17 cellular contexts compared by ENCODE assay signal in genomic region chr10:69403519-69403918, GRCh38. TPM values are rescaled to one million over a fixed set of nuclear protein-coding genes. Genes with fewer than 3 reads are reported as not detected.
A peak's percentile ranks its signal among the peaks of the same experiment; 100 is the strongest.
DNase-seq lines count a peak whose midpoint lies in the region; ATAC-seq and TF ChIP-seq lines count a peak whose summit lies in the region.
"Had no signal": no experiment of that assay in that cellular context is flagged by ENCODE, and none has a peak within 500 bp of the region (broad histone marks: within the 10 kb centered on the region; RNA-seq: fewer than 3 reads in every experiment).

No MANE protein-coding gene starts in this region.

- no peaks in the 10 kb centered on the region for H3K36me3 ChIP-seq in mucosa of descending colon (ENCODE audit: low read depth)
- H3K36me3 ChIP-seq: colonic mucosa, neural progenitor cell had no signal

- H3K27ac Mint-ChIP-seq in endothelial cell (ENCODE audit: unreplicated experiment): no peak overlapping the region
- H3K27ac Mint-ChIP-seq: neural progenitor cell had no signal

- ATAC-seq in mucosa of descending colon: no peak
- ATAC-seq: stimulated activated naive CD8-positive, alpha-beta T cell treated with anti-CD3 and anti-CD28 coated beads, Interleukin-15, Interleukin-2, amounts not matched to agents 100 U/mL and 50 U/mL, for 24 hours had no signal

- no peak for TF ChIP-seq CTCF in endothelial cell (IDR thresholded peaks at IDR 0.05; ENCODE audit: unreplicated experiment)
- TF ChIP-seq CTCF in mucosa of descending colon (IDR thresholded peaks at IDR 0.05): no peak

- peaks cover 13% of the 10 kb centered on the region for H3K27me3 Mint-ChIP-seq in endothelial cell (ENCODE audit: unreplicated experiment)

- peak overlapping the region; percentile 32 for H3K4me3 Mint-ChIP-seq in endothelial cell (ENCODE audit: unreplicated experiment)
- H3K4me3 Mint-ChIP-seq: neural progenitor cell had no signal

- intact Hi-C loops in mucosa of descending colon (cut with DNase I, micrococcal nuclease): no loop called here

- no peaks in the 10 kb centered on the region for H3K9me3 Mint-ChIP-seq in endothelial cell (ENCODE audit: unreplicated experiment)
- H3K9me3 Mint-ChIP-seq: neural progenitor cell had no signal

- H3K36me3 Mint-ChIP-seq in endothelial cell (ENCODE audit: low read depth, unreplicated experiment): peaks cover 42% of the 10 kb centered on the region

- DNase-seq in AG20443 (ENCODE audit: low spot score) (peak; percentile 48), M059J (ENCODE audit: low read depth) (peak; percentile 75), endothelial cell (ENCODE audit: low spot score) (no peak), non-pigmented ciliary epithelial cell (ENCODE audit: low read depth) (peak; percentile 75), retina (no peak), NCI-H2171 treated with DMSO at 0.1 percent for 48 hours (lab: John Stamatoyannopoulos, UW) (no peak), mucosa of descending colon (no peak), NCI-H1105 (lab: John Stamatoyannopoulos, UW) (no peak)
- DNase-seq: activated CD4-positive, alpha-beta T cell treated with anti-CD3 and anti-CD28 coated beads for 4 hours; activated T-cell treated with anti-CD3 and anti-CD28 coated beads for 4 hours; colonic mucosa; DMS79 treated with DMSO at 0.1 percent for 48 hours; NCI-H1105 treated with DMSO at 0.1 percent for 48 hours; stimulated activated naive CD8-positive, alpha-beta T cell treated with anti-CD3 and anti-CD28 coated beads, Interleukin-15, Interleukin-2, amounts not matched to agents 100 U/mL and 50 U/mL, for 24 hours; T-helper 2 cell had no signal

- H3K4me1 ChIP-seq in mucosa of descending colon (ENCODE audit: low read depth): no peaks in the 10 kb centered on the region
- H3K4me1 ChIP-seq: colonic mucosa had no signal

- peaks cover 17% of the 10 kb centered on the region for H3K4me1 Mint-ChIP-seq in endothelial cell (ENCODE audit: unreplicated experiment)

- H3K4me3 ChIP-seq in mucosa of descending colon: no peak overlapping the region
- H3K4me3 ChIP-seq: colonic mucosa, neural progenitor cell, skin epidermis had no signal

- no peaks in the 10 kb centered on the region for H3K9me3 ChIP-seq in mucosa of descending colon
- H3K9me3 ChIP-seq: colonic mucosa had no signal

RNA-seq across cellular contexts. Expression of gene TACR2, which starts 13.2 kb away (rescaled TPM):
- total RNA-seq in M059J (2014; rRNA removed; shearing (Covaris generic)): 0.05 and 0.15 TPM in 2 replicates
- not detected for total RNA-seq in endothelial cell (ENCODE audit: unreplicated experiment)
- 100 to 1,000 TPM in 1 of 3 donors, 1 to 10 TPM in 2; 6.3 to 204 (median 9.5) TPM for total RNA-seq in mucosa of descending colon

RNA-seq across cellular contexts. Expression of gene TSPAN15, which starts 47.7 kb away (rescaled TPM):
- total RNA-seq in M059J (2014; rRNA removed; shearing (Covaris generic)): 109 and 179 TPM in 2 replicates
- total RNA-seq in endothelial cell (ENCODE audit: unreplicated experiment) (195 TPM), mucosa of descending colon (100 to 1,000 TPM; 118 to 183 (median 139) TPM)

Comparison
In these comparisons a context has a peak if more than half of its experiments do, and no peak if none do; other contexts are left out.
1. DNase-seq: peak in AG20443 (single experiment), M059J (single experiment) and non-pigmented ciliary epithelial cell (single experiment); none in endothelial cell (single experiment), retina (single experiment), NCI-H2171 treated with DMSO at 0.1 percent for 48 hours (single experiment), mucosa of descending colon (0 of 3) and NCI-H1105 (single experiment).